Comparison of ENCODE assay signal across 11 cellular contexts in the genomic region with DNA sequence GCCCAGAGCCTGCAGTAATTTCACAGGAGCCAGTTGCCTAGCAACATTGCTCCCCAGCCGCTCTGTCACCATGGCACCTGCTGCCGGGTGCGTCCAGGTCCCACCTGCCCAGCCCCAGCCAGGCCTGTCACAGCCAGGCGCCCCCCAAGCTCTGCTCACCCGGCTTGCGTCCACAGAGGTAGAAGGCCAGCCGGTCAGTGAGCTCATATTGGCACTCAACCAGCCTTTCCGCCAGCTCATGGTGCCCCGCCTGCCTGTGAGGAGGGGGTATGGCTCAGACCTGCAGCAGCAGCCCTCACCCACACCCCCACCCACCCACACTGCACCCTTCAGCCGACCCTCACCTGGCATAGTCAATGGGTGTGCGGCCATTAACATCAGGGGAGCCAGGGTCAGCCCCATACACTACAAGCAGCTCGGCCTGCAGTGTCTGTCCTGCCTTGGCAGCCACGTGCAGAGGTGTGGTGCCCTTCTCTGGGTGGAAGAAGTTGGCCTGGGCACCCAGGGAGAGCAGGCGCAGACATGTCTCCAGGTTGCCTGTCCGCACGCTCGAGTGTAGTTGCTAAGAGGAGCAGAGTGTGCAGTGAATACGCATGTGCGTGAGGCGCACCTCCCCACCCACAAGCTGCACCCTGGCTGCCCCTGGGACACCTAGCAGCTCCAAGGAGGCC. TPM values are rescaled to one million over a fixed set of nuclear protein-coding genes. Genes with fewer than 3 reads are reported as not detected.
DNase-seq lines count a peak whose midpoint lies in the region; ATAC-seq and TF ChIP-seq lines count a peak whose summit lies in the region.
"Had no signal": no experiment of that assay in that cellular context is flagged by ENCODE, and none has a peak within 500 bp of the region (broad histone marks: within the 10 kb centered on the region; RNA-seq: fewer than 3 reads in every experiment).

No MANE protein-coding gene starts in this region.

- peaks cover 68% of the 10 kb centered on the region for H3K79me2 ChIP-seq in mammary epithelial cell (ENCODE audit: insufficient read depth, low read length)

- H3K27ac Mint-ChIP-seq in activated T-cell treated with anti-CD3 and anti-CD28 coated beads, Interleukin-2, amount 50 U/mL, for 24 hours: peak overlapping the region; percentile 83
- peak overlapping the region in 2 of 10 donors; percentile 38 to 67 for H3K27ac Mint-ChIP-seq in naive thymus-derived CD8-positive, alpha-beta T cell
- H3K27ac Mint-ChIP-seq: activated T-helper 2 cell treated with anti-CD3 and anti-CD28 coated beads, Interferon-gamma antibody, Interleukin-2, Interleukin-4, amounts not matched to agents 10 μg/mL and 5 μg/mL and 100 μg/mL, durations not matched to agents 14 hours and 24 hours and 36 hours had no signal

- no peak for DNase-seq in activated T-cell treated with anti-CD3 and anti-CD28 coated beads, Interleukin-2, amount 50 U/mL, for 24 hours
- no peak for DNase-seq in activated T-cell treated with anti-CD3 and anti-CD28 coated beads, Interleukin-2, amount 50 U/mL, for 48 hours
- peak; percentile 91 for DNase-seq in mammary epithelial cell
- peak in 6 of 10 donors; percentile 59 to 93 (median 79) for DNase-seq in posterior cingulate gyrus
- DNase-seq in naive thymus-derived CD8-positive, alpha-beta T cell: no peak
- no peak for DNase-seq in epidermal melanocyte (ENCODE audit: insufficient read length, low spot score)
- DNase-seq: activated CD4-positive, CD25-positive, alpha-beta regulatory T cell treated with anti-CD3 and anti-CD28 coated beads, Interleukin-2, amount 50 U/mL, for 72 hours; NCI-H774; sigmoid colon; thyroid gland had no signal

- H3K9ac ChIP-seq in mammary epithelial cell (ENCODE audit: insufficient read depth, low read length): no peak overlapping the region

- 20% methylated on average over 1 of the region's 20 CpGs for WGBS in mammary epithelial cell (ENCODE audit: low coverage, missing lambda C conversion rate)

- CTCF ChIA-PET in mammary epithelial cell (lab: Charles Lee; ENCODE audit: low non-redundant PET): interaction anchor here (0.6 to 1.2 kb wide), 4 partner anchors 10 to 514 kb away, joined by 3 to 10 read pairs (median 6); no protein-coding TSS in a partner anchor

- no peaks in the 10 kb centered on the region for H4K20me1 ChIP-seq in mammary epithelial cell (ENCODE audit: insufficient read depth, low read length)

- H3K4me1 ChIP-seq in mammary epithelial cell (ENCODE audit: insufficient read depth, low read length): peaks cover 63% of the 10 kb centered on the region

- TF ChIP-seq CTCF in mammary epithelial cell (conservative IDR thresholded peaks at IDR 0.05 in 1 of 2, IDR thresholded peaks at IDR 0.05 in 1 of 2; ENCODE audit: extremely low read depth in 1 of 2, insufficient read depth in 1 of 2, low read depth in 1 of 2, low read length in 2 of 2): no peak

- H3K9me3 ChIP-seq in mammary epithelial cell (replicated peaks; ENCODE audit: insufficient read depth, low read length): no peaks in the 10 kb centered on the region
- H3K9me3 ChIP-seq: sigmoid colon, thyroid gland had no signal

- peaks cover 50% of the 10 kb centered on the region for H3K4me1 Mint-ChIP-seq in activated T-cell treated with anti-CD3 and anti-CD28 coated beads, Interleukin-2, amount 50 U/mL, for 24 hours (ENCODE audit: low read depth)
- peaks cover 18 to 43% (median 40%) of the 10 kb centered on the region in 4 donors for H3K4me1 Mint-ChIP-seq in naive thymus-derived CD8-positive, alpha-beta T cell

- H3K27me3 Mint-ChIP-seq in activated T-cell treated with anti-CD3 and anti-CD28 coated beads, Interleukin-2, amount 50 U/mL, for 24 hours: no peaks in the 10 kb centered on the region
- no peaks in the 10 kb centered on the region for H3K27me3 Mint-ChIP-seq in naive thymus-derived CD8-positive, alpha-beta T cell

- no peak overlapping the region for H3K4me3 ChIP-seq in mammary epithelial cell (replicated peaks in 1 of 3; ENCODE audit: insufficient read depth in 1 of 3, low read depth in 2 of 3, low read length in 3 of 3)
- H3K4me3 ChIP-seq: sigmoid colon, thyroid gland had no signal

- POLR2A ChIA-PET in naive thymus-derived CD8-positive, alpha-beta T cell (lab: Charles Lee): interaction anchor here (1.3 to 6.0 kb wide), 6 partner anchors 11 to 197 kb away, joined by 3 to 43 read pairs (median 16); a partner anchor contains a TSS

- no peak overlapping the region for H2AFZ ChIP-seq in mammary epithelial cell (ENCODE audit: low read depth, low read length)

- no peak overlapping the region for H3K27ac ChIP-seq in mammary epithelial cell (ENCODE audit: insufficient read depth, low read depth, low read length)
- H3K27ac ChIP-seq: sigmoid colon, thyroid gland had no signal

- no peaks in the 10 kb centered on the region for H3K9me3 Mint-ChIP-seq in activated T-cell treated with anti-CD3 and anti-CD28 coated beads, Interleukin-2, amount 50 U/mL, for 24 hours
- H3K9me3 Mint-ChIP-seq in naive thymus-derived CD8-positive, alpha-beta T cell: no peaks in the 10 kb centered on the region
- H3K9me3 Mint-ChIP-seq: activated T-helper 2 cell treated with anti-CD3 and anti-CD28 coated beads, Interferon-gamma antibody, Interleukin-2, Interleukin-4, amounts not matched to agents 10 μg/mL and 5 μg/mL and 100 μg/mL, durations not matched to agents 14 hours and 24 hours and 36 hours had no signal

- H3K4me2 ChIP-seq in mammary epithelial cell (ENCODE audit: insufficient read depth, low read depth, low read length): no peak overlapping the region

- no peaks in the 10 kb centered on the region for H3K27me3 ChIP-seq in mammary epithelial cell (ENCODE audit: insufficient read depth, low read length)
- H3K27me3 ChIP-seq: sigmoid colon, thyroid gland had no signal

- in situ Hi-C loops in mammary epithelial cell (cut with MboI; ENCODE audit: low sequenced_read_pairs in 2 of 2): no loop called here

- peaks cover 19% of the 10 kb centered on the region for H3K36me3 ChIP-seq in mammary epithelial cell (ENCODE audit: insufficient read depth, low read length)

- ATAC-seq in naive thymus-derived CD8-positive, alpha-beta T cell: no peak

- intact Hi-C loops in mammary epithelial cell (cut with micrococcal nuclease): loop anchor here (2.0 to 10.0 kb wide), 6 partner anchors 181 to 511 kb away; a partner anchor contains a TSS
- intact Hi-C loops in posterior cingulate gyrus (cut with DNase I): no loop called here

- H3K36me3 Mint-ChIP-seq in activated T-cell treated with anti-CD3 and anti-CD28 coated beads, Interleukin-2, amount 50 U/mL, for 24 hours (ENCODE audit: low read depth): peaks cover 81% of the 10 kb centered on the region
- peaks cover 0 to 21% (median 3%) of the 10 kb centered on the region in 3 donors for H3K36me3 Mint-ChIP-seq in naive thymus-derived CD8-positive, alpha-beta T cell

- dilution Hi-C loops in mammary epithelial cell (cut with HindIII; ENCODE audit: low sequenced_read_pairs): no loop called here

- H3K4me3 Mint-ChIP-seq in activated T-cell treated with anti-CD3 and anti-CD28 coated beads, Interleukin-2, amount 50 U/mL, for 24 hours: no peak overlapping the region
- no peak overlapping the region for H3K4me3 Mint-ChIP-seq in naive thymus-derived CD8-positive, alpha-beta T cell

- BruUV-seq in mammary epithelial cell (replicated peaks; lab: Mats Ljungman, UMichigan): no TSS peak

RNA-seq across cellular contexts. Expression of a gene that starts 7.7 kb away (rescaled TPM):
- total RNA-seq in mammary epithelial cell: 10 to 100 TPM; 41.8 to 83.4 TPM
- 52.2 TPM for polyA plus RNA-seq in mammary epithelial cell
- polyA minus RNA-seq in mammary epithelial cell: 112 TPM
- 10 to 100 TPM; 51.6 to 58.2 TPM for total RNA-seq in naive thymus-derived CD8-positive, alpha-beta T cell
- 10 to 100 TPM in 1 of 3 donors, 1 to 10 TPM in 2; 4.4 to 27.7 (median 6.7) TPM for polyA plus RNA-seq in naive thymus-derived CD8-positive, alpha-beta T cell

RNA-seq across cellular contexts. Expression of a gene that starts 11.2 kb away (rescaled TPM):
- 10 to 100 TPM; 10.0 to 18.6 TPM for total RNA-seq in mammary epithelial cell
- 8.5 TPM for polyA plus RNA-seq in mammary epithelial cell
- polyA minus RNA-seq in mammary epithelial cell: 11.4 TPM
- 1 to 10 TPM; 2.3 to 3.7 TPM for total RNA-seq in naive thymus-derived CD8-positive, alpha-beta T cell
- under 1 TPM in 2 of 3 donors, not detected in 1; 0.25 to 0.32 TPM for polyA plus RNA-seq in naive thymus-derived CD8-positive, alpha-beta T cell

RNA-seq across cellular contexts. Expression of a gene that starts 13.2 kb away (rescaled TPM):
- total RNA-seq in mammary epithelial cell: 10 to 100 TPM; 26.5 to 31.8 TPM
- 19.5 TPM for polyA plus RNA-seq in mammary epithelial cell
- polyA minus RNA-seq in mammary epithelial cell: 2.7 TPM
- total RNA-seq in naive thymus-derived CD8-positive, alpha-beta T cell: 10 to 100 TPM; 79.3 to 89.5 TPM
- polyA plus RNA-seq in naive thymus-derived CD8-positive, alpha-beta T cell: 10 to 100 TPM; 22.7 to 26.8 (median 25.5) TPM

RNA-seq across cellular contexts. Expression of a gene that starts 14.9 kb away (rescaled TPM):
- total RNA-seq in mammary epithelial cell: 1 to 10 TPM; 4.5 to 7.7 TPM
- polyA plus RNA-seq in mammary epithelial cell: 5.8 TPM
- 11.5 TPM for polyA minus RNA-seq in mammary epithelial cell
- 10 to 100 TPM; 13.4 to 13.8 TPM for total RNA-seq in naive thymus-derived CD8-positive, alpha-beta T cell
- polyA plus RNA-seq in naive thymus-derived CD8-positive, alpha-beta T cell: 1 to 10 TPM; 4.2 to 8.9 (median 7.1) TPM

RNA-seq across cellular contexts. Expression of a gene that starts 41.0 kb away (rescaled TPM):
- 1 to 10 TPM; 6.3 to 9.8 TPM for total RNA-seq in mammary epithelial cell
- 4.0 TPM for polyA plus RNA-seq in mammary epithelial cell
- polyA minus RNA-seq in mammary epithelial cell: 8.9 TPM
- 1 to 10 TPM; 1.6 to 2.2 TPM for total RNA-seq in naive thymus-derived CD8-positive, alpha-beta T cell
- polyA plus RNA-seq in naive thymus-derived CD8-positive, alpha-beta T cell: under 1 TPM in 2 of 3 donors, not detected in 1; 0.22 to 0.36 TPM

Comparison
In these comparisons a context has a peak if more than half of its experiments do, and no peak if none do; other contexts are left out.
1. DNase-seq: peak in mammary epithelial cell (single experiment) and posterior cingulate gyrus (6 of 10); none in activated T-cell treated with anti-CD3 and anti-CD28 coated beads, Interleukin-2, amount 50 U/mL, for 24 hours (single experiment), activated T-cell treated with anti-CD3 and anti-CD28 coated beads, Interleukin-2, amount 50 U/mL, for 48 hours (0 of 2), naive thymus-derived CD8-positive, alpha-beta T cell (0 of 10) and epidermal melanocyte (single experiment).